22 cellular contexts compared by ENCODE assay signal in genomic region chr4:35556387-35556786, GRCh38.
"Had no signal": no experiment of that assay in that cellular context is flagged by ENCODE, and none has a peak within 500 bp of the region (broad histone marks: within the 10 kb centered on the region; RNA-seq: fewer than 3 reads in every experiment).

No MANE protein-coding gene starts in this region.

- H3K27me3 ChIP-seq: cardiac muscle cell, esophagus muscularis mucosa, gastrocnemius medialis, neutrophil, ovary, right atrium auricular region, spleen, testis had no signal

- DNase-seq: activated B cell treated with CpG ODN at 0.5 μM for 24 hours; activated CD4-positive, alpha-beta T cell treated with anti-CD3 and anti-CD28 coated beads for 36 hours; activated CD4-positive, alpha-beta T cell treated with anti-CD3 and anti-CD28 coated beads, Interleukin-2, amount 50 U/mL, for 4 hours; activated naive CD4-positive, alpha-beta T cell treated with Interleukin-2 at 50 U/mL for 16 hours; activated naive CD8-positive, alpha-beta T cell treated with anti-CD3 and anti-CD28 coated beads, Interleukin-2, amount 10 ng/mL, durations not matched to agents 7 days and 5 days; activated T-cell treated with anti-CD3 and anti-CD28 coated beads, Interleukin-2, amount 50 U/mL, for 48 hours; amniotic stem cell; effector memory CD4-positive, alpha-beta T cell; gastrocnemius medialis; hypothalamus; ovary; spleen; stimulated activated CD4-positive, alpha-beta T cell treated with anti-CD3 and anti-CD28 coated beads, Interleukin-4, amount 100 ng/mL, for 1 hour; stimulated activated naive CD4-positive, alpha-beta T cell; T1000; testis; trophoblast cell had no signal

- H3K9me3 ChIP-seq: neutrophil, prostate gland, testis had no signal

- ATAC-seq: activated CD4-positive, alpha-beta T cell treated with anti-CD3 and anti-CD28 coated beads for 36 hours; gastrocnemius medialis had no signal

- H3K4me3 ChIP-seq: cardiac muscle cell, esophagus muscularis mucosa, gastrocnemius medialis, ovary, prostate gland, right atrium auricular region, spleen, testis had no signal

- H3K36me3 ChIP-seq: cardiac muscle cell, esophagus muscularis mucosa, gastrocnemius medialis, neutrophil, ovary, prostate gland, right atrium auricular region, spleen had no signal

- H3K4me1 ChIP-seq: esophagus muscularis mucosa, gastrocnemius medialis, prostate gland, right atrium auricular region, spleen, testis had no signal

- H3K27ac ChIP-seq: cardiac muscle cell, esophagus muscularis mucosa, gastrocnemius medialis, neutrophil, ovary, prostate gland, right atrium auricular region, spleen, testis had no signal
